1 cellular context compared by ENCODE assay signal in the genomic region with DNA sequence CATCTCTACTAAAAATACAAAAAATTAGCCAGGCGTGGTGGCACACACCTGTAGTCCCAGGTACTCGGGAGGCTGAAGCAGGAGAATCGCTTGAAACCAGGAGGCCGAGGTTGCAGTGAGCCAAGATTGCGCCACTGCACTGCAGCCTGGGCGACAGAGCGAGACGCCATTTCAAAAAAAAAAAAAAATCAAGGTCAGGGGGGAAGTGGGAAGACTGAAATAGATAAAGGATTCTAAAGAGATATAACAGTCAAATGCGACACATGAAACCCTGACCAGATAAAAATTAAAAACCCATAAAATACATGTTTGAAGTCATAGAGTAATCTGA.
TF ChIP-seq lines count a peak whose summit lies in the region.

No MANE protein-coding gene starts in this region.

TF ChIP-seq in K562, 482 proteins besides CTCF, POLR2A, EP300 and RAD21:
- TF ChIP-seq CEBPB (tag; IDR thresholded peaks at IDR 0.05): peak; percentile 86
- 0 out of 2 replicates have a peak, but pooled peaks have one; percentile 2 for TF ChIP-seq ZKSCAN1 (IDR thresholded peaks at IDR 0.05; ENCODE audit: low read depth, low read length)
- 0 out of 2 replicates have a peak, but pooled peaks have one; percentile 38 for TF ChIP-seq RERE (CRISPR knock-in tag; IDR thresholded peaks at IDR 0.05; ENCODE audit: borderline replicate concordance)
- TF ChIP-seq KAT7 (CRISPR knock-in tag; IDR thresholded peaks at IDR 0.05; ENCODE audit: borderline replicate concordance): 0 out of 2 replicates have a peak, but pooled peaks have one; percentile 46
- peak; percentile 80; the same call in 1 of the 2 replicates for TF ChIP-seq ZBTB1 (CRISPR knock-in tag; IDR thresholded peaks at IDR 0.05; ENCODE audit: borderline replicate concordance, low read depth)
- peak; percentile 22 for TF ChIP-seq HNRNPLL (IDR thresholded peaks at IDR 0.05; ENCODE audit: low read depth, low read length, poor library complexity, severe bottlenecking)
- TF ChIP-seq UBTF (IDR thresholded peaks at IDR 0.05; ENCODE audit: borderline replicate concordance in 1 of 2, low read depth in 2 of 2, low read length in 2 of 2): 0 out of 4 replicates have a peak, but pooled peaks of 1 of the 2 experiments have one; percentile 5
- peak; percentile 56; the same call in 1 of the 2 replicates for TF ChIP-seq ZFP30 (CRISPR knock-in tag; IDR thresholded peaks at IDR 0.05; ENCODE audit: borderline replicate concordance)
- TF ChIP-seq, protein P1, sequence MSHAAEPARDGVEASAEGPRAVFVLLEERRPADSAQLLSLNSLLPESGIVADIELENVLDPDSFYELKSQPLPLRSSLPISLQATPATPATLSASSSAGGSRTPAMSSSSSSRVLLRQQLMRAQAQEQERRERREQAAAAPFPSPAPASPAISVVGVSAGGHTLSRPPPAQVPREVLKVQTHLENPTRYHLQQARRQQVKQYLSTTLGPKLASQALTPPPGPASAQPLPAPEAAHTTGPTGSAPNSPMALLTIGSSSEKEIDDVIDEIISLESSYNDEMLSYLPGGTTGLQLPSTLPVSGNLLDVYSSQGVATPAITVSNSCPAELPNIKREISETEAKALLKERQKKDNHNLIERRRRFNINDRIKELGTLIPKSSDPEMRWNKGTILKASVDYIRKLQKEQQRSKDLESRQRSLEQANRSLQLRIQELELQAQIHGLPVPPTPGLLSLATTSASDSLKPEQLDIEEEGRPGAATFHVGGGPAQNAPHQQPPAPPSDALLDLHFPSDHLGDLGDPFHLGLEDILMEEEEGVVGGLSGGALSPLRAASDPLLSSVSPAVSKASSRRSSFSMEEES (CRISPR knock-in tag; IDR thresholded peaks at IDR 0.05): 0 out of 2 replicates have a peak, but pooled peaks have one; percentile 1
- TF ChIP-seq, protein P2, sequence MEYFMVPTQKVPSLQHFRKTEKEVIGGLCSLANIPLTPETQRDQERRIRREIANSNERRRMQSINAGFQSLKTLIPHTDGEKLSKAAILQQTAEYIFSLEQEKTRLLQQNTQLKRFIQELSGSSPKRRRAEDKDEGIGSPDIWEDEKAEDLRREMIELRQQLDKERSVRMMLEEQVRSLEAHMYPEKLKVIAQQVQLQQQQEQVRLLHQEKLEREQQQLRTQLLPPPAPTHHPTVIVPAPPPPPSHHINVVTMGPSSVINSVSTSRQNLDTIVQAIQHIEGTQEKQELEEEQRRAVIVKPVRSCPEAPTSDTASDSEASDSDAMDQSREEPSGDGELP (CRISPR knock-in tag; IDR thresholded peaks at IDR 0.05; ENCODE audit: borderline replicate concordance): 0 out of 2 replicates have a peak, but pooled peaks have one; percentile 10
- 0 out of 2 replicates have a peak, but pooled peaks have one; percentile 3 for TF ChIP-seq CCAR2 (IDR thresholded peaks at IDR 0.05; ENCODE audit: low read depth, low read length)
